Comparison of ENCODE assay signal across 8 cellular contexts in genomic region chr7:21429021-21429420, GRCh38. TPM values are rescaled to one million over a fixed set of nuclear protein-coding genes. Genes with fewer than 3 reads are reported as not detected.
DNase-seq lines count a peak whose midpoint lies in the region; TF ChIP-seq lines count a peak whose summit lies in the region.

No MANE protein-coding gene starts in this region.

- no peaks in the 10 kb centered on the region for H3K27me3 ChIP-seq in KMS-11 (ENCODE audit: insufficient read depth, low read depth)
- H3K27me3 ChIP-seq in mammary epithelial cell (ENCODE audit: insufficient read depth, low read length): no peaks in the 10 kb centered on the region

- H3K27ac ChIP-seq in KMS-11: no peak overlapping the region
- H3K27ac ChIP-seq in mammary epithelial cell (ENCODE audit: insufficient read depth, low read depth, low read length): no peak overlapping the region

- H4K20me1 ChIP-seq in KMS-11 (ENCODE audit: insufficient read depth) (no peaks in the 10 kb centered on the region), mammary epithelial cell (ENCODE audit: insufficient read depth, low read length) (no peaks in the 10 kb centered on the region)

- peak overlapping the region; percentile 53 for H3K4me2 ChIP-seq in KMS-11
- H3K4me2 ChIP-seq in mammary epithelial cell (ENCODE audit: insufficient read depth, low read depth, low read length): peak overlapping the region; percentile 77

- intact Hi-C loops in CD14-positive monocyte (cut with micrococcal nuclease): loop anchor here (5.0 kb wide), 1 partner anchor 72 kb away; no protein-coding TSS in a partner anchor
- intact Hi-C loops in mammary epithelial cell (cut with micrococcal nuclease): loop anchor here (2.0 to 10.0 kb wide), 7 partner anchors 78 to 642 kb away; partner anchors contain the start of genes CDCA7L and SP8

- no peak for TF ChIP-seq CTCF in CD14-positive monocyte (IDR thresholded peaks at IDR 0.05)
- TF ChIP-seq CTCF in KMS-11 (conservative IDR thresholded peaks at IDR 0.05; ENCODE audit: low read depth, low read length): no peak
- no peak for TF ChIP-seq CTCF in mammary epithelial cell (conservative IDR thresholded peaks at IDR 0.05 in 1 of 2, IDR thresholded peaks at IDR 0.05 in 1 of 2; ENCODE audit: extremely low read depth in 1 of 2, insufficient read depth in 1 of 2, low read depth in 1 of 2, low read length in 2 of 2)
- TF ChIP-seq CTCF in nephron (IDR thresholded peaks at IDR 0.05; ENCODE audit: unreplicated experiment in 3 of 3): no peak

- dilution Hi-C loops in mammary epithelial cell (cut with HindIII; ENCODE audit: low sequenced_read_pairs): no loop called here

- 47% methylated on average over 3 of the region's 3 CpGs for WGBS in mammary epithelial cell (ENCODE audit: low coverage, missing lambda C conversion rate)

- H3K4me3 Mint-ChIP-seq in CD14-positive monocyte: peak overlapping the region; percentile 98 to 99
- H3K4me3 Mint-ChIP-seq in nephron: peak overlapping the region; percentile 96 to 99 (median 98)

- CTCF ChIA-PET in mammary epithelial cell (lab: Charles Lee; ENCODE audit: low non-redundant PET): interaction anchor here (0.7 kb wide), 1 partner anchor 1657 kb away, joined by 17 read pairs; no protein-coding TSS in a partner anchor

- H3K4me1 ChIP-seq in KMS-11 (ENCODE audit: low read depth, poor library complexity, severe bottlenecking) (peaks cover 32% of the 10 kb centered on the region), mammary epithelial cell (ENCODE audit: insufficient read depth, low read length) (peaks cover 9% of the 10 kb centered on the region)

- H3K36me3 Mint-ChIP-seq in CD14-positive monocyte (peaks cover 10 to 11% of the 10 kb centered on the region in 2 donors), nephron (ENCODE audit: low read depth) (peaks cover 3% of the 10 kb centered on the region)

- no TSS peak for BruUV-seq in mammary epithelial cell (replicated peaks; lab: Mats Ljungman, UMichigan)

- H3K9ac ChIP-seq in KMS-11 (peak overlapping the region; percentile 97; the same call in 1 of the 2 replicates), mammary epithelial cell (ENCODE audit: insufficient read depth, low read length) (no peak overlapping the region)

- H3K9me3 ChIP-seq in mammary epithelial cell (replicated peaks; ENCODE audit: insufficient read depth, low read length): no peaks in the 10 kb centered on the region

- no peaks in the 10 kb centered on the region for H3K79me2 ChIP-seq in KMS-11 (ENCODE audit: insufficient read depth, low read depth)
- no peaks in the 10 kb centered on the region for H3K79me2 ChIP-seq in mammary epithelial cell (ENCODE audit: insufficient read depth, low read length)

- H3K4me1 Mint-ChIP-seq in CD14-positive monocyte (peaks cover 47% of the 10 kb centered on the region), nephron (peaks cover 34% of the 10 kb centered on the region)

- H3K27me3 Mint-ChIP-seq in CD14-positive monocyte (ENCODE audit: low read depth in 3 of 3): peaks cover 0 to 2% (median 0%) of the 10 kb centered on the region in 3 donors
- no peaks in the 10 kb centered on the region for H3K27me3 Mint-ChIP-seq in nephron (ENCODE audit: low read depth)

- no peaks in the 10 kb centered on the region for H3K9me3 Mint-ChIP-seq in CD14-positive monocyte
- no peaks in the 10 kb centered on the region for H3K9me3 Mint-ChIP-seq in nephron

- in situ Hi-C loops in mammary epithelial cell (cut with MboI; ENCODE audit: low sequenced_read_pairs in 2 of 2): no loop called here

- H3K27ac Mint-ChIP-seq in CD14-positive monocyte (no peak overlapping the region), nephron (peak overlapping the region; percentile 66 to 95 (median 92))

- H3K36me3 ChIP-seq in KMS-11 (ENCODE audit: insufficient read depth) (no peaks in the 10 kb centered on the region), mammary epithelial cell (ENCODE audit: insufficient read depth, low read length) (no peaks in the 10 kb centered on the region)

- DNase-seq in CD14-positive monocyte (ENCODE audit: low spot score) (no peak), mammary epithelial cell (no peak), 8988T (no peak), NOMO-1 treated with dmso at 0.1 percent for 144 hours (lab: John Stamatoyannopoulos, UW; ENCODE audit: unreplicated experiment) (no peak), medulla oblongata (ENCODE audit: extremely low spot score) (no peak)
- DNase-seq in stimulated activated CD4-positive, alpha-beta T cell treated with anti-CD3 and anti-CD28 coated beads, Interleukin-4, amount 100 ng/mL, for 24 hours: no peak

- H2AFZ ChIP-seq in KMS-11 (ENCODE audit: low read depth) (0 out of 2 replicates have a peak overlapping the region, but pooled peaks have one; percentile 67), mammary epithelial cell (ENCODE audit: low read depth, low read length) (no peak overlapping the region)

- H3K4me3 ChIP-seq in KMS-11 (IDR thresholded peaks at IDR 0.05; ENCODE audit: insufficient read depth, low read depth, low read length) (no peak overlapping the region), mammary epithelial cell (replicated peaks in 1 of 3; ENCODE audit: insufficient read depth in 1 of 3, low read depth in 2 of 3, low read length in 3 of 3) (peak overlapping the region in 2 of 3 experiments; percentile 60 to 68)

RNA-seq across cellular contexts. Expression of gene SP4, which starts 1.1 kb away (rescaled TPM):
- 1 to 10 TPM; 1.3 to 1.8 TPM for polyA plus RNA-seq in CD14-positive monocyte
- 1 to 10 TPM; 2.8 TPM for total RNA-seq in mammary epithelial cell
- polyA plus RNA-seq in mammary epithelial cell: 1.8 TPM
- 1.9 TPM for polyA minus RNA-seq in mammary epithelial cell

Comparison
In these comparisons a context has a peak if more than half of its experiments do, and no peak if none do; other contexts are left out.
1. H3K27ac Mint-ChIP-seq: peak in nephron (3 of 3); none in CD14-positive monocyte (0 of 7).